8 cellular contexts compared by ENCODE assay signal in the genomic region with DNA sequence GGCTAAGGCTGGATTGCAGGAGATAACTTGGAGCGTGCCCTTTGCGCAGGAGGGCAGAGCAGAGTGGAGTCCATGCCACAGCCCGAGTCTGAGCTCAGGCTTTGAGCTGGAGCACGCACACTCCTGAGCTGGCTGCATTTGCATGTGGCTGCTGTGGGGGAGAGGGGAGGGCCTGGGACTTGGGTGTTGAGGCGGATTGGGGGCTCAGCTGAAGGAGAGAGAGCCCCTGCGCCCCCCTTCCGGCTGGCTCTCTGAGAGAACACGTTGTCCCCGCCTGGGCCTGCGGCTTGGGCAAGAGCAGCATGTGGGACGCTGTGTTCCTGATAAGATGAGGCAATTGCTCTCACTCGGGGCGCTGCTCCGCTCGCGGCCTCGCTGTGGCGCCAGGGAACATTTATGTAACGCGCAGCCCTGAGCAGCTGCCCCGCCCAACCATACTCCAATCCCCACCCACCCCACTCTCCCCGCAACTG. TPM values are rescaled to one million over a fixed set of nuclear protein-coding genes. Genes with fewer than 3 reads are reported as not detected.
DNase-seq lines count a peak whose midpoint lies in the region; ATAC-seq, FAIRE-seq and TF ChIP-seq lines count a peak whose summit lies in the region.

No MANE protein-coding gene starts in this region.

- TF ChIP-seq CTCF in GM12864 (IDR thresholded peaks at IDR 0.05; ENCODE audit: low read depth, low read length, missing control alignments): peak; percentile 42
- TF ChIP-seq CTCF in Peyer's patch (IDR thresholded peaks at IDR 0.05): peak; percentile 20 to 72 (median 52)
- TF ChIP-seq CTCF in ovary (IDR thresholded peaks at IDR 0.05): peak; percentile 9 to 48 (median 40)
- peak in 1 of 3 experiments; percentile 12 for TF ChIP-seq CTCF in testis (IDR thresholded peaks at IDR 0.05)

- peak; percentile 100 for TF ChIP-seq EP300 in ovary (IDR thresholded peaks at IDR 0.05)

- intact Hi-C loops in ovary (cut with DNase I) (loop anchor here in 3 of 4 donors (2.0 to 10.0 kb wide), 5 partner anchors 23 to 119 kb away; partner anchors contain the start of gene KLF13 (in 3 of the 3)), testis (cut with DNase I; ENCODE audit: low total_unique reads) (loop anchor here (2.0 kb wide), 1 partner anchor 39 kb away; the partner anchor contains the start of gene KLF13)

- peak; percentile 42 for ATAC-seq in HG02870 (IDR thresholded peaks at IDR 0.05; ENCODE audit: unreplicated experiment)
- no peak for ATAC-seq in HG03439 (IDR thresholded peaks at IDR 0.05; ENCODE audit: unreplicated experiment)

- 5 to 12% (median 8%) methylated on average over 18 to 22 of the region's 22 CpGs for WGBS in ovary, 3 donors
- WGBS in testis, 2 donors: 29 to 50% methylated on average over 18 to 22 of the region's 22 CpGs

- no peak for FAIRE-seq in frontal cortex (lab: Jason Lieb, UNC)

- H3K4me3 ChIP-seq in GM12864 (ENCODE audit: low read depth, low read length) (no peak overlapping the region), Peyer's patch (peak overlapping the region; percentile 24 to 40 (median 34)), ovary (peak overlapping the region; percentile 29), testis (peak overlapping the region in 1 of 2 donors; percentile 27)

- H3K36me3 ChIP-seq in Peyer's patch (no peaks in the 10 kb centered on the region), ovary (no peaks in the 10 kb centered on the region), testis (ENCODE audit: low read depth, missing control alignments) (no peaks in the 10 kb centered on the region)

- peaks cover 23 to 74% (median 63%) of the 10 kb centered on the region in 4 donors for H3K4me1 ChIP-seq in Peyer's patch
- H3K4me1 ChIP-seq in ovary (ENCODE audit: insufficient read depth): peaks cover 12% of the 10 kb centered on the region
- peaks cover 78% of the 10 kb centered on the region for H3K4me1 ChIP-seq in testis

- TF ChIP-seq POLR2A in Peyer's patch (IDR thresholded peaks at IDR 0.05): peak; percentile 41 to 52
- peak; percentile 49 for TF ChIP-seq POLR2A in ovary (IDR thresholded peaks at IDR 0.05)
- no peak for TF ChIP-seq POLR2A in testis (IDR thresholded peaks at IDR 0.05)

- H3K9me3 ChIP-seq in Peyer's patch (no peaks in the 10 kb centered on the region), ovary (no peaks in the 10 kb centered on the region), testis (no peaks in the 10 kb centered on the region)

- H3K27ac ChIP-seq in Peyer's patch (peak overlapping the region; percentile 94 to 99 (median 96)), ovary (peak overlapping the region; percentile 63 to 79), testis (peak overlapping the region; percentile 90 to 94)

- H3K27me3 ChIP-seq in Peyer's patch (no peaks in the 10 kb centered on the region), ovary (no peaks in the 10 kb centered on the region), testis (no peaks in the 10 kb centered on the region)

- DNase-seq in GM12864 (ENCODE audit: low read depth) (peak; percentile 53), Peyer's patch (peak; percentile 94 to 98 (median 97)), frontal cortex (ENCODE audit: low spot score in 2 of 2) (peak; percentile 76 to 88), ovary (peak; percentile 82 to 98 (median 92)), testis (peak; percentile 97)
- peak; percentile 64 for DNase-seq in activated gamma-delta T cell treated with anti-CD3 and anti-CD28 coated beads, Interleukin-2, amount 50 U/mL, for 16 hours (ENCODE audit: low read depth)

RNA-seq across cellular contexts. Expression of gene KLF13, which starts 39.1 kb away (rescaled TPM):
- total RNA-seq in Peyer's patch (10 to 100 TPM; 51.2 to 80.4 (median 75.6) TPM), frontal cortex (45.2 TPM), ovary (10 to 100 TPM; 14.8 to 58.2 (median 36.0) TPM), testis (10 to 100 TPM; 41.9 to 61.7 TPM)
- polyA plus RNA-seq in ovary (10 to 100 TPM; 15.9 to 52.7 TPM), testis (ENCODE audit: insufficient read depth, low read depth, low replicate concordance) (45.7 TPM)
